Comparison of ENCODE assay signal across 8 cellular contexts in genomic region chr7:16645593-16646426, GRCh38. TPM values are rescaled to one million over a fixed set of nuclear protein-coding genes. Genes with fewer than 3 reads are reported as not detected.
DNase-seq lines count a peak whose midpoint lies in the region; ATAC-seq and TF ChIP-seq lines count a peak whose summit lies in the region.

ANKMY2 (minus strand) TSS chr7:16645754; CDS start chr7:16645573, 181 bp downstream.
BZW2 (plus strand) TSS chr7:16646181; CDS start chr7:16665444, 19,263 bp downstream.

- ATAC-seq in CD4-positive, CD25-positive, alpha-beta regulatory T cell (ENCODE audit: low read depth in 2 of 2) = peak; percentile 91 to 92
- peak; percentile 97 for ATAC-seq in GM19455 (IDR thresholded peaks at IDR 0.05; ENCODE audit: unreplicated experiment)
- ATAC-seq in activated CD8-positive, alpha-beta T cell treated with anti-CD3 and anti-CD28 coated beads for 36 hours = peak; percentile 91

- H3K27ac ChIP-seq in CD4-positive, CD25-positive, alpha-beta regulatory T cell (ENCODE audit: insufficient read depth, low read length, poor library complexity, severe bottlenecking) = peak within 1 kb of the TSS; percentile 75
- H3K27ac ChIP-seq in duodenal mucosa (ENCODE audit: low read depth, low read length) = peak within 1 kb of the TSS; percentile 87

- no peaks in the 10 kb centered on the region for H3K9me3 Mint-ChIP-seq in CD4-positive, CD25-positive, alpha-beta regulatory T cell
- H3K9me3 Mint-ChIP-seq in activated CD8-positive, alpha-beta T cell treated with anti-CD3 and anti-CD28 coated beads for 36 hours = no peaks in the 10 kb centered on the region

- peak within 1 kb of the TSS; percentile 92 for H3K4me3 ChIP-seq in CD4-positive, CD25-positive, alpha-beta regulatory T cell (ENCODE audit: low read depth, low read length)
- H3K4me3 ChIP-seq in duodenal mucosa (ENCODE audit: low read depth in 1 of 2, low read length in 2 of 2) = peak within 1 kb of the TSS; percentile 94 to 95
- peak within 1 kb of the TSS; percentile 98 for H3K4me3 ChIP-seq in lower leg skin (ENCODE audit: low read depth, poor library complexity, severe bottlenecking)

- no peaks in the 10 kb centered on the region for H3K9me3 ChIP-seq in CD4-positive, CD25-positive, alpha-beta regulatory T cell (ENCODE audit: control insufficient read depth in 2 of 2, low read length in 2 of 2)
- no peaks in the 10 kb centered on the region for H3K9me3 ChIP-seq in duodenal mucosa (ENCODE audit: control insufficient read depth in 1 of 2, low read length in 2 of 2)

- no peaks in the 10 kb centered on the region for H3K27me3 Mint-ChIP-seq in CD4-positive, CD25-positive, alpha-beta regulatory T cell
- H3K27me3 Mint-ChIP-seq in activated CD8-positive, alpha-beta T cell treated with anti-CD3 and anti-CD28 coated beads for 36 hours = no peaks in the 10 kb centered on the region

- H3K4me3 Mint-ChIP-seq in CD4-positive, CD25-positive, alpha-beta regulatory T cell = peak within 1 kb of the TSS; percentile 93 to 100 (median 97)
- peak within 1 kb of the TSS; percentile 93 for H3K4me3 Mint-ChIP-seq in activated CD8-positive, alpha-beta T cell treated with anti-CD3 and anti-CD28 coated beads for 36 hours

- POLR2A ChIA-PET in activated CD8-positive, alpha-beta T cell treated with anti-CD3 and anti-CD28 coated beads for 36 hours (lab: Charles Lee) = interaction anchor here (0.6 to 3.6 kb wide), 19 partner anchors 10 to 692 kb away, joined by 3 to 30 read pairs (median 4); partner anchors contain the start of gene CRPPA

- CTCF ChIA-PET in activated CD8-positive, alpha-beta T cell treated with anti-CD3 and anti-CD28 coated beads for 36 hours (lab: Charles Lee) = interaction anchor here (0.8 to 1.1 kb wide), 6 partner anchors 10 to 225 kb away, joined by 3 to 5 read pairs (median 4); no protein-coding TSS in a partner anchor

- peak within 1 kb of the TSS; percentile 90 for H3K9ac ChIP-seq in duodenal mucosa (ENCODE audit: low read depth in 1 of 2, low read length in 2 of 2)

- 0% methylated on average over 43 to 63 of the region's 68 CpGs for WGBS in lower leg skin, 2 donors

- no peaks in the 10 kb centered on the region for H3K36me3 ChIP-seq in CD4-positive, CD25-positive, alpha-beta regulatory T cell (ENCODE audit: control insufficient read depth, insufficient read depth, low read length)
- H3K36me3 ChIP-seq in duodenal mucosa (ENCODE audit: control insufficient read depth in 1 of 2, insufficient read depth in 2 of 2, low read length in 2 of 2) = peaks cover 0 to 4% of the 10 kb centered on the region in 2 donors

- DNase-seq in CD4-positive, CD25-positive, alpha-beta regulatory T cell = peak; percentile 90 to 97 (median 95)
- DNase-seq in HK-2 (ENCODE audit: unreplicated experiment) (peak; percentile 92), NCI-H82 treated with DMSO at 0.1 percent for 48 hours (lab: John Stamatoyannopoulos, UW; ENCODE audit: unreplicated experiment) (peak; percentile 82), lower leg skin (ENCODE audit: low spot score in 2 of 2) (peak; percentile 94 to 98)
- DNase-seq in activated CD8-positive, alpha-beta T cell treated with anti-CD3 and anti-CD28 coated beads for 36 hours = peak; percentile 93
- DNase-seq in stimulated activated CD4-positive, alpha-beta T cell treated with anti-CD3 and anti-CD28 coated beads, Interleukin-4, amount 100 ng/mL, for 4 hours = peak; percentile 90 to 93

- intact Hi-C loops in activated CD8-positive, alpha-beta T cell treated with anti-CD3 and anti-CD28 coated beads for 36 hours (cut with micrococcal nuclease) = no loop called here
- intact Hi-C loops in lower leg skin (cut with DNase I; ENCODE audit: low total_unique reads) = no loop called here

- H3K4me1 Mint-ChIP-seq in CD4-positive, CD25-positive, alpha-beta regulatory T cell = peaks cover 32 to 73% (median 54%) of the 10 kb centered on the region in 4 donors
- peaks cover 52% of the 10 kb centered on the region for H3K4me1 Mint-ChIP-seq in activated CD8-positive, alpha-beta T cell treated with anti-CD3 and anti-CD28 coated beads for 36 hours (ENCODE audit: low read depth)

- no peaks in the 10 kb centered on the region for H3K36me3 Mint-ChIP-seq in CD4-positive, CD25-positive, alpha-beta regulatory T cell
- H3K36me3 Mint-ChIP-seq in activated CD8-positive, alpha-beta T cell treated with anti-CD3 and anti-CD28 coated beads for 36 hours (ENCODE audit: low read depth) = peaks cover 33% of the 10 kb centered on the region

- no peak for TF ChIP-seq CTCF in activated CD8-positive, alpha-beta T cell treated with anti-CD3 and anti-CD28 coated beads for 36 hours (IDR thresholded peaks at IDR 0.05)
- TF ChIP-seq CTCF in lower leg skin (IDR thresholded peaks at IDR 0.05) = no peak

- no peaks in the 10 kb centered on the region for H3K27me3 ChIP-seq in CD4-positive, CD25-positive, alpha-beta regulatory T cell (ENCODE audit: control insufficient read depth, insufficient read depth, low read length)
- no peaks in the 10 kb centered on the region for H3K27me3 ChIP-seq in duodenal mucosa (ENCODE audit: control insufficient read depth in 1 of 2, insufficient read depth in 2 of 2, low read length in 2 of 2)

- TF ChIP-seq POLR2A in lower leg skin (IDR thresholded peaks at IDR 0.05) = peak in 1 of 2 donors; percentile 87

- peak within 1 kb of the TSS; percentile 93 to 99 (median 98) for H3K27ac Mint-ChIP-seq in CD4-positive, CD25-positive, alpha-beta regulatory T cell
- H3K27ac Mint-ChIP-seq in activated CD8-positive, alpha-beta T cell treated with anti-CD3 and anti-CD28 coated beads for 36 hours = peak within 1 kb of the TSS; percentile 94

- peaks cover 40% of the 10 kb centered on the region for H3K4me1 ChIP-seq in CD4-positive, CD25-positive, alpha-beta regulatory T cell (ENCODE audit: control insufficient read depth, insufficient read depth, low read length, poor library complexity, severe bottlenecking)
- peaks cover 19 to 41% of the 10 kb centered on the region in 2 donors for H3K4me1 ChIP-seq in duodenal mucosa (ENCODE audit: control insufficient read depth in 1 of 2, insufficient read depth in 2 of 2, low read length in 2 of 2)

RNA-seq across cellular contexts. Expression of gene ANKMY2, which starts in this region (rescaled TPM):
- 12.1 TPM for total RNA-seq in CD4-positive, CD25-positive, alpha-beta regulatory T cell
- 10 to 100 TPM; 18.0 to 24.2 (median 20.1) TPM for polyA plus RNA-seq in CD4-positive, CD25-positive, alpha-beta regulatory T cell
- 10 to 100 TPM in 1 of 2 experiments, 1 to 10 TPM in 1; 9.8 to 10.5 TPM for total RNA-seq in activated CD8-positive, alpha-beta T cell treated with anti-CD3 and anti-CD28 coated beads for 36 hours
- 10 to 100 TPM in 2 of 4 donors, 1 to 10 TPM in 2; 5.5 to 14.5 (median 9.9) TPM for total RNA-seq in lower leg skin

RNA-seq across cellular contexts. Expression of gene BZW2, which starts in this region (rescaled TPM):
- total RNA-seq in CD4-positive, CD25-positive, alpha-beta regulatory T cell = 24.2 TPM
- polyA plus RNA-seq in CD4-positive, CD25-positive, alpha-beta regulatory T cell = 10 to 100 TPM; 40.8 to 54.4 (median 49.8) TPM
- total RNA-seq in activated CD8-positive, alpha-beta T cell treated with anti-CD3 and anti-CD28 coated beads for 36 hours = 100 to 1,000 TPM; 120 to 123 TPM
- total RNA-seq in lower leg skin = 10 to 100 TPM; 51.3 to 82.2 (median 68.0) TPM

Comparison
In these comparisons a context has a peak if more than half of its experiments do, and no peak if none do; other contexts are left out.
1. Peak in every context shown above with its lines: DNase-seq, ATAC-seq, H3K4me3 ChIP-seq and H3K27ac ChIP-seq.